ENCODE assay signal across 9 cellular contexts in genomic region chr5:102971693-102972293, GRCh38.
A peak's percentile ranks its signal among the peaks of the same experiment; 100 is the strongest.
DNase-seq lines count a peak whose midpoint lies in the region; ATAC-seq and TF ChIP-seq lines count a peak whose summit lies in the region.
"Had no signal": no experiment of that assay in that cellular context is flagged by ENCODE, and none has a peak within 500 bp of the region (broad histone marks: within the 10 kb centered on the region; RNA-seq: fewer than 3 reads in every experiment).

No MANE protein-coding gene starts in this region.

- no peak overlapping the region for H2AFZ ChIP-seq in neural progenitor cell (replicated peaks)

- H3K9ac ChIP-seq in endodermal cell (ENCODE audit: extremely low read depth, low read length, poor library complexity, severe bottlenecking) (no peak overlapping the region), neural progenitor cell (no peak overlapping the region)

- H3K36me3 ChIP-seq in endodermal cell (ENCODE audit: control insufficient read depth, insufficient read depth, low read length) (no peaks in the 10 kb centered on the region), neural progenitor cell (no peaks in the 10 kb centered on the region)

- intact Hi-C loops in activated T-helper 2 cell treated with anti-CD3 and anti-CD28 coated beads, Interferon-gamma antibody, Interleukin-2, Interleukin-4, amounts not matched to agents 10 μg/mL and 5 μg/mL and 100 μg/mL, durations not matched to agents 14 hours and 24 hours and 36 hours (cut with micrococcal nuclease): loop anchor here (10.0 kb wide), 1 partner anchor 287 kb away; no protein-coding TSS in a partner anchor
- intact Hi-C loops in CD4-positive, alpha-beta T cell (cut with DNase I, micrococcal nuclease): loop anchor here in 1 of 2 experiments (5.0 kb wide), 1 partner anchor 189 kb away; no protein-coding TSS in a partner anchor

- H3K27ac ChIP-seq in endodermal cell (ENCODE audit: low read depth, low read length): no peak overlapping the region
- H3K27ac ChIP-seq in neural progenitor cell: no peak overlapping the region
- H3K27ac ChIP-seq in CD4-positive, alpha-beta T cell (ENCODE audit: low read depth, low read length): no peak overlapping the region

- H3K4me2 ChIP-seq in neural progenitor cell: no peak overlapping the region

- no peak for TF ChIP-seq POLR2A in NB4 (IDR thresholded peaks at IDR 0.05; ENCODE audit: extremely low read depth, insufficient read length)

- WGBS in endodermal cell (ENCODE audit: insufficient coverage in 1 of 2, insufficient read length in 1 of 2), 2 experiments: 100% methylated on average over 1 of the region's 1 CpG; no CpG with 5 or more reads in 1 of the 2 experiments

- H3K27ac Mint-ChIP-seq in endodermal cell (no peak overlapping the region), neural progenitor cell (peak overlapping the region; percentile 19)
- H3K27ac Mint-ChIP-seq in activated T-helper 2 cell treated with anti-CD3 and anti-CD28 coated beads, Interferon-gamma antibody, Interleukin-2, Interleukin-4, amounts not matched to agents 10 μg/mL and 5 μg/mL and 100 μg/mL, durations not matched to agents 14 hours and 24 hours and 36 hours: no peak overlapping the region
- H3K27ac Mint-ChIP-seq in CD4-positive, alpha-beta T cell: no peak overlapping the region
- H3K27ac Mint-ChIP-seq: stimulated activated naive B cell treated with anti-CD40 and anti-IgM and Interleukin-4, amounts not matched to agents 10 μg/mL and 1 μg/mL and 100 μg/mL, for 72 hours had no signal

- H3K4me3 ChIP-seq in AG09309 (ENCODE audit: control insufficient read depth, low read depth, low read length) (no peak overlapping the region), NB4 (ENCODE audit: low read depth, low read length) (no peak overlapping the region), endodermal cell (ENCODE audit: low read length) (no peak overlapping the region), neural progenitor cell (no peak overlapping the region)

- no peaks in the 10 kb centered on the region for H3F3A ChIP-seq in neural progenitor cell (ENCODE audit: low read depth)

- no peaks in the 10 kb centered on the region for H3K36me3 Mint-ChIP-seq in endodermal cell (ENCODE audit: low read depth)
- H3K36me3 Mint-ChIP-seq in neural progenitor cell: peaks cover 17% of the 10 kb centered on the region
- H3K36me3 Mint-ChIP-seq in activated T-helper 2 cell treated with anti-CD3 and anti-CD28 coated beads, Interferon-gamma antibody, Interleukin-2, Interleukin-4, amounts not matched to agents 10 μg/mL and 5 μg/mL and 100 μg/mL, durations not matched to agents 14 hours and 24 hours and 36 hours (ENCODE audit: low read depth): peaks cover 6% of the 10 kb centered on the region
- peaks cover 4% of the 10 kb centered on the region for H3K36me3 Mint-ChIP-seq in CD4-positive, alpha-beta T cell (ENCODE audit: low read depth)

- H3K4me3 Mint-ChIP-seq in endodermal cell (no peak overlapping the region), neural progenitor cell (no peak overlapping the region)
- no peak overlapping the region for H3K4me3 Mint-ChIP-seq in activated T-helper 2 cell treated with anti-CD3 and anti-CD28 coated beads, Interferon-gamma antibody, Interleukin-2, Interleukin-4, amounts not matched to agents 10 μg/mL and 5 μg/mL and 100 μg/mL, durations not matched to agents 14 hours and 24 hours and 36 hours (ENCODE audit: low read depth)
- H3K4me3 Mint-ChIP-seq in CD4-positive, alpha-beta T cell: no peak overlapping the region
- H3K4me3 Mint-ChIP-seq: stimulated activated naive B cell treated with anti-CD40 and anti-IgM and Interleukin-4, amounts not matched to agents 10 μg/mL and 1 μg/mL and 100 μg/mL, for 72 hours had no signal

- no peaks in the 10 kb centered on the region for H4K20me1 ChIP-seq in neural progenitor cell (ENCODE audit: low read depth)

- H3K27me3 Mint-ChIP-seq in endodermal cell (ENCODE audit: insufficient read depth): no peaks in the 10 kb centered on the region
- no peaks in the 10 kb centered on the region for H3K27me3 Mint-ChIP-seq in neural progenitor cell (ENCODE audit: insufficient read depth, low read depth)
- H3K27me3 Mint-ChIP-seq in activated T-helper 2 cell treated with anti-CD3 and anti-CD28 coated beads, Interferon-gamma antibody, Interleukin-2, Interleukin-4, amounts not matched to agents 10 μg/mL and 5 μg/mL and 100 μg/mL, durations not matched to agents 14 hours and 24 hours and 36 hours (ENCODE audit: low read depth): no peaks in the 10 kb centered on the region
- no peaks in the 10 kb centered on the region for H3K27me3 Mint-ChIP-seq in CD4-positive, alpha-beta T cell
- H3K27me3 Mint-ChIP-seq: stimulated activated naive B cell treated with anti-CD40 and anti-IgM and Interleukin-4, amounts not matched to agents 10 μg/mL and 1 μg/mL and 100 μg/mL, for 72 hours had no signal

- H3K9me3 ChIP-seq in endodermal cell (ENCODE audit: control insufficient read depth, low read length) (no peaks in the 10 kb centered on the region), neural progenitor cell (ENCODE audit: low read depth) (no peaks in the 10 kb centered on the region)
- H3K9me3 ChIP-seq in CD4-positive, alpha-beta T cell (ENCODE audit: control insufficient read depth, low read length): no peaks in the 10 kb centered on the region

- peak; percentile 47 for TF ChIP-seq CTCF in AG09309 (IDR thresholded peaks at IDR 0.05; ENCODE audit: control insufficient read depth, insufficient read depth, low read depth, low read length, missing control alignments)
- no peak for TF ChIP-seq CTCF in NB4 (IDR thresholded peaks at IDR 0.05; ENCODE audit: low read depth, low read length)
- TF ChIP-seq CTCF in endodermal cell (conservative IDR thresholded peaks at IDR 0.05): peak; percentile 55
- peak; percentile 46 for TF ChIP-seq CTCF in neural progenitor cell (IDR thresholded peaks at IDR 0.05)
- no peak for TF ChIP-seq CTCF in CD4-positive, alpha-beta T cell (IDR thresholded peaks at IDR 0.05)

- POLR2A ChIA-PET in CD4-positive, alpha-beta T cell (lab: Charles Lee): no interaction called here

- peaks cover 6% of the 10 kb centered on the region for H3K4me1 Mint-ChIP-seq in endodermal cell
- peaks cover 15% of the 10 kb centered on the region for H3K4me1 Mint-ChIP-seq in neural progenitor cell
- H3K4me1 Mint-ChIP-seq in activated T-helper 2 cell treated with anti-CD3 and anti-CD28 coated beads, Interferon-gamma antibody, Interleukin-2, Interleukin-4, amounts not matched to agents 10 μg/mL and 5 μg/mL and 100 μg/mL, durations not matched to agents 14 hours and 24 hours and 36 hours (ENCODE audit: low read depth): peaks cover 8% of the 10 kb centered on the region
- no peaks in the 10 kb centered on the region for H3K4me1 Mint-ChIP-seq in CD4-positive, alpha-beta T cell (ENCODE audit: low read depth)
- H3K4me1 Mint-ChIP-seq: stimulated activated naive B cell treated with anti-CD40 and anti-IgM and Interleukin-4, amounts not matched to agents 10 μg/mL and 1 μg/mL and 100 μg/mL, for 72 hours had no signal

- ATAC-seq in GM18868 (IDR thresholded peaks at IDR 0.05; ENCODE audit: unreplicated experiment): peak; percentile 70
- no peak for ATAC-seq in CD4-positive, alpha-beta T cell (ENCODE audit: poor library complexity)

- no peaks in the 10 kb centered on the region for H3K9me3 Mint-ChIP-seq in endodermal cell
- no peaks in the 10 kb centered on the region for H3K9me3 Mint-ChIP-seq in neural progenitor cell
- H3K9me3 Mint-ChIP-seq in activated T-helper 2 cell treated with anti-CD3 and anti-CD28 coated beads, Interferon-gamma antibody, Interleukin-2, Interleukin-4, amounts not matched to agents 10 μg/mL and 5 μg/mL and 100 μg/mL, durations not matched to agents 14 hours and 24 hours and 36 hours: no peaks in the 10 kb centered on the region
- H3K9me3 Mint-ChIP-seq in CD4-positive, alpha-beta T cell: no peaks in the 10 kb centered on the region
- H3K9me3 Mint-ChIP-seq: stimulated activated naive B cell treated with anti-CD40 and anti-IgM and Interleukin-4, amounts not matched to agents 10 μg/mL and 1 μg/mL and 100 μg/mL, for 72 hours had no signal

- no peaks in the 10 kb centered on the region for H3K79me2 ChIP-seq in neural progenitor cell (ENCODE audit: low read depth)

- CTCF ChIA-PET in CD4-positive, alpha-beta T cell (lab: Charles Lee): no interaction called here

- H3K4me1 ChIP-seq in endodermal cell (ENCODE audit: control insufficient read depth, insufficient read depth, low read length) (no peaks in the 10 kb centered on the region), neural progenitor cell (no peaks in the 10 kb centered on the region)

- no peak for DNase-seq in AG09309 (ENCODE audit: low read depth)
- DNase-seq in NB4 (ENCODE audit: low read depth): peak; percentile 16
- DNase-seq in endodermal cell: no peak
- peak; percentile 21 for DNase-seq in neural progenitor cell (ENCODE audit: low spot score)
- no peak for DNase-seq in KG1 (lab: John Stamatoyannopoulos, UW)
- DNase-seq in activated T-helper 2 cell treated with anti-CD3 and anti-CD28 coated beads, Interferon-gamma antibody, Interleukin-2, Interleukin-4, amounts not matched to agents 10 μg/mL and 5 μg/mL and 100 μg/mL, durations not matched to agents 14 hours and 24 hours and 36 hours (ENCODE audit: low spot score): no peak
- DNase-seq in CD4-positive, alpha-beta T cell: no peak
- DNase-seq: stimulated activated naive B cell treated with anti-CD40 and anti-IgM and Interleukin-4, amounts not matched to agents 10 μg/mL and 1 μg/mL and 100 μg/mL, for 72 hours had no signal

- H3K27me3 ChIP-seq in endodermal cell (ENCODE audit: control insufficient read depth, insufficient read depth, low read length, poor library complexity, severe bottlenecking): no peaks in the 10 kb centered on the region
- no peaks in the 10 kb centered on the region for H3K27me3 ChIP-seq in neural progenitor cell
- H3K27me3 ChIP-seq in CD4-positive, alpha-beta T cell (ENCODE audit: control insufficient read depth, insufficient read depth, low read length): no peaks in the 10 kb centered on the region

Comparison
In these comparisons a context has a peak if more than half of its experiments do, and no peak if none do; other contexts are left out.
1. DNase-seq: peak in NB4 (single experiment) and neural progenitor cell (single experiment); none in AG09309 (single experiment), endodermal cell (single experiment), KG1 (single experiment), activated T-helper 2 cell treated with anti-CD3 and anti-CD28 coated beads, Interferon-gamma antibody, Interleukin-2, Interleukin-4, amounts not matched to agents 10 μg/mL and 5 μg/mL and 100 μg/mL, durations not matched to agents 14 hours and 24 hours and 36 hours (single experiment) and CD4-positive, alpha-beta T cell (0 of 10).
2. CTCF ChIP-seq: peak in AG09309 (single experiment), endodermal cell (single experiment) and neural progenitor cell (single experiment); none in NB4 (single experiment) and CD4-positive, alpha-beta T cell (single experiment).